ENCODE assay signal across 1 cellular context in the genomic region with DNA sequence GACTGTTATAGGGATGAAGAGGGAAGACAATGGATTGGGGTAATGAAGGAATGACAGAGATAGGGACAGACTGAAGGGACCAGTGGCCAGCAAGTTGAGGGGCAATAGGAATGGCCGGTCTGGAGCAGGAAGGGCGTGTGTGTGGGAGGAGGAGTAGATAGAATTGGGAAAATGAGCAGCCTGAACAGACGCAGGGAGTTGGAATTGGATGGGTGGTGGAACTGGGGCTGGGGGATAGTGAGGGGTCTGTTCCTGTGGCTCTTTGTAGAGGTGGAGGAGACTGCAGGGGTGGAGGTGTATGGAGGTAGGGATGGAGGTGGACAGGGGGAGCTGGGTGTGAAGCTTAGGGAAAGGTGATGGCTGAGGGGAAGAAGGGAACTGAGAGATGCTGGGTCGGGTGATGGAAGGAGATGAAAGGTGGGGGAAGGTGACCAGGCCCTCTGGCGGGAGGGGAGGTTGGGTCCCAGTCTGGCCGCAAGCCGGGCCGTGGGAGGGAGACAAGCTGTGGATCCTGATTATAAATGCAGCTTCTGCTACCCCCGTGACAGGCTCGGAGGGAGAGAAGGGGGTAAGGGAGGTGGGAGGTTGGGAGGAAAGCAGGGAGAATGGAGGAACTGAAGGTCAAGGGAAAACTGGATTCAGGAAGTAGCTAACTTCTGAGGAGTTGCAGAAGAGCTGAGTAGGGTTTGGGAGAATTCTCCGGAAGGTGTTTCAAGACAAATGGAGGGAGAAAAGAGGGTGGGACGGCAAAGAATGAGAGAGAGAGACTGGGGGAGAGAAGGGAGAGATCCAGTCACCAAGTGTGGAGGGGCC.
TF ChIP-seq lines count a peak whose summit lies in the region.

No MANE protein-coding gene starts in this region.

TF ChIP-seq in K562, 482 proteins besides CTCF, POLR2A, EP300 and RAD21 (continued from another document and continues in another):
- TF ChIP-seq POLR3A (IDR thresholded peaks at IDR 0.05; ENCODE audit: borderline replicate concordance, extremely low read depth, insufficient read depth, insufficient read length): no peak
- TF ChIP-seq TBP (optimal IDR thresholded peaks at IDR 0.05; ENCODE audit: low read depth, low read length): peak; percentile 11
- TF ChIP-seq HSF4 (CRISPR knock-in tag; IDR thresholded peaks at IDR 0.05; ENCODE audit: borderline replicate concordance): no peak
- TF ChIP-seq CBFB (CRISPR knock-in tag; IDR thresholded peaks at IDR 0.05): peak; percentile 33; the same call in 1 of the 2 replicates
- TF ChIP-seq, protein P1, sequence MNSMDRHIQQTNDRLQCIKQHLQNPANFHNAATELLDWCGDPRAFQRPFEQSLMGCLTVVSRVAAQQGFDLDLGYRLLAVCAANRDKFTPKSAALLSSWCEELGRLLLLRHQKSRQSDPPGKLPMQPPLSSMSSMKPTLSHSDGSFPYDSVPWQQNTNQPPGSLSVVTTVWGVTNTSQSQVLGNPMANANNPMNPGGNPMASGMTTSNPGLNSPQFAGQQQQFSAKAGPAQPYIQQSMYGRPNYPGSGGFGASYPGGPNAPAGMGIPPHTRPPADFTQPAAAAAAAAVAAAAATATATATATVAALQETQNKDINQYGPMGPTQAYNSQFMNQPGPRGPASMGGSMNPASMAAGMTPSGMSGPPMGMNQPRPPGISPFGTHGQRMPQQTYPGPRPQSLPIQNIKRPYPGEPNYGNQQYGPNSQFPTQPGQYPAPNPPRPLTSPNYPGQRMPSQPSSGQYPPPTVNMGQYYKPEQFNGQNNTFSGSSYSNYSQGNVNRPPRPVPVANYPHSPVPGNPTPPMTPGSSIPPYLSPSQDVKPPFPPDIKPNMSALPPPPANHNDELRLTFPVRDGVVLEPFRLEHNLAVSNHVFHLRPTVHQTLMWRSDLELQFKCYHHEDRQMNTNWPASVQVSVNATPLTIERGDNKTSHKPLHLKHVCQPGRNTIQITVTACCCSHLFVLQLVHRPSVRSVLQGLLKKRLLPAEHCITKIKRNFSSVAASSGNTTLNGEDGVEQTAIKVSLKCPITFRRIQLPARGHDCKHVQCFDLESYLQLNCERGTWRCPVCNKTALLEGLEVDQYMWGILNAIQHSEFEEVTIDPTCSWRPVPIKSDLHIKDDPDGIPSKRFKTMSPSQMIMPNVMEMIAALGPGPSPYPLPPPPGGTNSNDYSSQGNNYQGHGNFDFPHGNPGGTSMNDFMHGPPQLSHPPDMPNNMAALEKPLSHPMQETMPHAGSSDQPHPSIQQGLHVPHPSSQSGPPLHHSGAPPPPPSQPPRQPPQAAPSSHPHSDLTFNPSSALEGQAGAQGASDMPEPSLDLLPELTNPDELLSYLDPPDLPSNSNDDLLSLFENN (IDR thresholded peaks at IDR 0.05; ENCODE audit: low read depth in 2 of 2, low read length in 2 of 2): no peak; a peak in 1 of 4 replicates
- TF ChIP-seq SNRNP70 (optimal IDR thresholded peaks at IDR 0.05; ENCODE audit: low read depth, low read length): no peak
- TF ChIP-seq SAP30 (IDR thresholded peaks at IDR 0.05; ENCODE audit: borderline replicate concordance, insufficient read depth, low read depth, low read length, poor library complexity, severe bottlenecking): peak; percentile 43
- peak in 1 of 2 experiments; percentile 51; a peak in 1 of 4 replicates for TF ChIP-seq RCOR1 (IDR thresholded peaks at IDR 0.05; ENCODE audit: borderline replicate concordance in 1 of 2, low read depth in 2 of 2, low read length in 2 of 2)
- TF ChIP-seq, protein P2, sequence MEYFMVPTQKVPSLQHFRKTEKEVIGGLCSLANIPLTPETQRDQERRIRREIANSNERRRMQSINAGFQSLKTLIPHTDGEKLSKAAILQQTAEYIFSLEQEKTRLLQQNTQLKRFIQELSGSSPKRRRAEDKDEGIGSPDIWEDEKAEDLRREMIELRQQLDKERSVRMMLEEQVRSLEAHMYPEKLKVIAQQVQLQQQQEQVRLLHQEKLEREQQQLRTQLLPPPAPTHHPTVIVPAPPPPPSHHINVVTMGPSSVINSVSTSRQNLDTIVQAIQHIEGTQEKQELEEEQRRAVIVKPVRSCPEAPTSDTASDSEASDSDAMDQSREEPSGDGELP (CRISPR knock-in tag; IDR thresholded peaks at IDR 0.05; ENCODE audit: borderline replicate concordance): no peak
- no peak for TF ChIP-seq ZNF263 (CRISPR knock-in tag; IDR thresholded peaks at IDR 0.05; ENCODE audit: borderline replicate concordance)
- TF ChIP-seq HDAC6 (IDR thresholded peaks at IDR 0.05; ENCODE audit: low read depth, low read length): no peak
- TF ChIP-seq SIRT6 (IDR thresholded peaks at IDR 0.05; ENCODE audit: low read depth, low read length): no peak
- TF ChIP-seq, protein P3, sequence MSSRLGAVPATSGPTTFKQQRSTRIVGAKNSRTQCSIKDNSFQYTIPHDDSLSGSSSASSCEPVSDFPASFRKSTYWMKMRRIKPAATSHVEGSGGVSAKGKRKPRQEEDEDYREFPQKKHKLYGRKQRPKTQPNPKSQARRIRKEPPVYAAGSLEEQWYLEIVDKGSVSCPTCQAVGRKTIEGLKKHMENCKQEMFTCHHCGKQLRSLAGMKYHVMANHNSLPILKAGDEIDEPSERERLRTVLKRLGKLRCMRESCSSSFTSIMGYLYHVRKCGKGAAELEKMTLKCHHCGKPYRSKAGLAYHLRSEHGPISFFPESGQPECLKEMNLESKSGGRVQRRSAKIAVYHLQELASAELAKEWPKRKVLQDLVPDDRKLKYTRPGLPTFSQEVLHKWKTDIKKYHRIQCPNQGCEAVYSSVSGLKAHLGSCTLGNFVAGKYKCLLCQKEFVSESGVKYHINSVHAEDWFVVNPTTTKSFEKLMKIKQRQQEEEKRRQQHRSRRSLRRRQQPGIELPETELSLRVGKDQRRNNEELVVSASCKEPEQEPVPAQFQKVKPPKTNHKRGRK (tag; IDR thresholded peaks at IDR 0.05): peak; percentile 25; the same call in 1 of the 2 replicates
- peak; percentile 90 for TF ChIP-seq CBFA2T3 (IDR thresholded peaks at IDR 0.05)
- peak; percentile 83 for TF ChIP-seq ZEB2 (IDR thresholded peaks at IDR 0.05)
- TF ChIP-seq ZNF408 (CRISPR knock-in tag; IDR thresholded peaks at IDR 0.05; ENCODE audit: low read depth): no peak
- TF ChIP-seq ZFP30 (CRISPR knock-in tag; IDR thresholded peaks at IDR 0.05; ENCODE audit: borderline replicate concordance): no peak
- peak; percentile 96 for TF ChIP-seq HLTF (IDR thresholded peaks at IDR 0.05)
- peak; percentile 58; the same call in 1 of the 2 replicates for TF ChIP-seq ARID2 (IDR thresholded peaks at IDR 0.05)
- no peak for TF ChIP-seq ZSCAN32 (CRISPR knock-in tag; IDR thresholded peaks at IDR 0.05)
- TF ChIP-seq, protein P4, sequence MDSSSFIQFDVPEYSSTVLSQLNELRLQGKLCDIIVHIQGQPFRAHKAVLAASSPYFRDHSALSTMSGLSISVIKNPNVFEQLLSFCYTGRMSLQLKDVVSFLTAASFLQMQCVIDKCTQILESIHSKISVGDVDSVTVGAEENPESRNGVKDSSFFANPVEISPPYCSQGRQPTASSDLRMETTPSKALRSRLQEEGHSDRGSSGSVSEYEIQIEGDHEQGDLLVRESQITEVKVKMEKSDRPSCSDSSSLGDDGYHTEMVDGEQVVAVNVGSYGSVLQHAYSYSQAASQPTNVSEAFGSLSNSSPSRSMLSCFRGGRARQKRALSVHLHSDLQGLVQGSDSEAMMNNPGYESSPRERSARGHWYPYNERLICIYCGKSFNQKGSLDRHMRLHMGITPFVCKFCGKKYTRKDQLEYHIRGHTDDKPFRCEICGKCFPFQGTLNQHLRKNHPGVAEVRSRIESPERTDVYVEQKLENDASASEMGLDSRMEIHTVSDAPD (CRISPR knock-in tag; IDR thresholded peaks at IDR 0.05): no peak
- TF ChIP-seq, protein P5, sequence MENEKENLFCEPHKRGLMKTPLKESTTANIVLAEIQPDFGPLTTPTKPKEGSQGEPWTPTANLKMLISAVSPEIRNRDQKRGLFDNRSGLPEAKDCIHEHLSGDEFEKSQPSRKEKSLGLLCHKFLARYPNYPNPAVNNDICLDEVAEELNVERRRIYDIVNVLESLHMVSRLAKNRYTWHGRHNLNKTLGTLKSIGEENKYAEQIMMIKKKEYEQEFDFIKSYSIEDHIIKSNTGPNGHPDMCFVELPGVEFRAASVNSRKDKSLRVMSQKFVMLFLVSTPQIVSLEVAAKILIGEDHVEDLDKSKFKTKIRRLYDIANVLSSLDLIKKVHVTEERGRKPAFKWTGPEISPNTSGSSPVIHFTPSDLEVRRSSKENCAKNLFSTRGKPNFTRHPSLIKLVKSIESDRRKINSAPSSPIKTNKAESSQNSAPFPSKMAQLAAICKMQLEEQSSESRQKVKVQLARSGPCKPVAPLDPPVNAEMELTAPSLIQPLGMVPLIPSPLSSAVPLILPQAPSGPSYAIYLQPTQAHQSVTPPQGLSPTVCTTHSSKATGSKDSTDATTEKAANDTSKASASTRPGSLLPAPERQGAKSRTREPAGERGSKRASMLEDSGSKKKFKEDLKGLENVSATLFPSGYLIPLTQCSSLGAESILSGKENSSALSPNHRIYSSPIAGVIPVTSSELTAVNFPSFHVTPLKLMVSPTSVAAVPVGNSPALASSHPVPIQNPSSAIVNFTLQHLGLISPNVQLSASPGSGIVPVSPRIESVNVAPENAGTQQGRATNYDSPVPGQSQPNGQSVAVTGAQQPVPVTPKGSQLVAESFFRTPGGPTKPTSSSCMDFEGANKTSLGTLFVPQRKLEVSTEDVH (IDR thresholded peaks at IDR 0.05; ENCODE audit: low read depth, partially characterized antibody): no peak
- no peak for TF ChIP-seq ZNF282 (CRISPR knock-in tag; IDR thresholded peaks at IDR 0.05)
- peak; percentile 7 for TF ChIP-seq CHD4 (IDR thresholded peaks at IDR 0.05; ENCODE audit: insufficient read depth, insufficient replicate concordance, low read depth, low read length, poor library complexity, severe bottlenecking)
- no peak for TF ChIP-seq ZNF12 (CRISPR knock-in tag; IDR thresholded peaks at IDR 0.05)
- TF ChIP-seq MEF2D (tag; conservative IDR thresholded peaks at IDR 0.05; ENCODE audit: low read depth): no peak
- TF ChIP-seq STAT5A (IDR thresholded peaks at IDR 0.05; ENCODE audit: borderline replicate concordance, low read length): peak; percentile 54; the same call in 1 of the 2 replicates
- no peak for TF ChIP-seq ZNF253 (CRISPR knock-in tag; conservative IDR thresholded peaks at IDR 0.05)
- TF ChIP-seq ZFP36 (IDR thresholded peaks at IDR 0.05; ENCODE audit: low read depth, low read length, partially characterized antibody): no peak
- peak; percentile 67 for TF ChIP-seq ESRRA (IDR thresholded peaks at IDR 0.05; ENCODE audit: borderline replicate concordance, low read depth)
- TF ChIP-seq ZNF354B (CRISPR knock-in tag; IDR thresholded peaks at IDR 0.05): no peak
- TF ChIP-seq FOXM1 (IDR thresholded peaks at IDR 0.05; ENCODE audit: low read depth): 0 out of 2 replicates have a peak, but pooled peaks have one; percentile 10
- no peak for TF ChIP-seq FOXM1 (CRISPR knock-in tag; IDR thresholded peaks at IDR 0.05; ENCODE audit: low read depth)
- TF ChIP-seq ZSCAN29 (IDR thresholded peaks at IDR 0.05): 0 out of 2 replicates have a peak, but pooled peaks have one; percentile 45
- peak; percentile 37 for TF ChIP-seq ARHGAP35 (IDR thresholded peaks at IDR 0.05; ENCODE audit: partially characterized antibody)
- peak; percentile 43 for TF ChIP-seq RAD51 (IDR thresholded peaks at IDR 0.05; ENCODE audit: borderline replicate concordance, low read depth)
- no peak for TF ChIP-seq MTF1 (CRISPR knock-in tag; IDR thresholded peaks at IDR 0.05; ENCODE audit: borderline replicate concordance)
- peak; percentile 76 for TF ChIP-seq PHF21A (IDR thresholded peaks at IDR 0.05; ENCODE audit: borderline replicate concordance, low read depth)
- TF ChIP-seq, protein P6, sequence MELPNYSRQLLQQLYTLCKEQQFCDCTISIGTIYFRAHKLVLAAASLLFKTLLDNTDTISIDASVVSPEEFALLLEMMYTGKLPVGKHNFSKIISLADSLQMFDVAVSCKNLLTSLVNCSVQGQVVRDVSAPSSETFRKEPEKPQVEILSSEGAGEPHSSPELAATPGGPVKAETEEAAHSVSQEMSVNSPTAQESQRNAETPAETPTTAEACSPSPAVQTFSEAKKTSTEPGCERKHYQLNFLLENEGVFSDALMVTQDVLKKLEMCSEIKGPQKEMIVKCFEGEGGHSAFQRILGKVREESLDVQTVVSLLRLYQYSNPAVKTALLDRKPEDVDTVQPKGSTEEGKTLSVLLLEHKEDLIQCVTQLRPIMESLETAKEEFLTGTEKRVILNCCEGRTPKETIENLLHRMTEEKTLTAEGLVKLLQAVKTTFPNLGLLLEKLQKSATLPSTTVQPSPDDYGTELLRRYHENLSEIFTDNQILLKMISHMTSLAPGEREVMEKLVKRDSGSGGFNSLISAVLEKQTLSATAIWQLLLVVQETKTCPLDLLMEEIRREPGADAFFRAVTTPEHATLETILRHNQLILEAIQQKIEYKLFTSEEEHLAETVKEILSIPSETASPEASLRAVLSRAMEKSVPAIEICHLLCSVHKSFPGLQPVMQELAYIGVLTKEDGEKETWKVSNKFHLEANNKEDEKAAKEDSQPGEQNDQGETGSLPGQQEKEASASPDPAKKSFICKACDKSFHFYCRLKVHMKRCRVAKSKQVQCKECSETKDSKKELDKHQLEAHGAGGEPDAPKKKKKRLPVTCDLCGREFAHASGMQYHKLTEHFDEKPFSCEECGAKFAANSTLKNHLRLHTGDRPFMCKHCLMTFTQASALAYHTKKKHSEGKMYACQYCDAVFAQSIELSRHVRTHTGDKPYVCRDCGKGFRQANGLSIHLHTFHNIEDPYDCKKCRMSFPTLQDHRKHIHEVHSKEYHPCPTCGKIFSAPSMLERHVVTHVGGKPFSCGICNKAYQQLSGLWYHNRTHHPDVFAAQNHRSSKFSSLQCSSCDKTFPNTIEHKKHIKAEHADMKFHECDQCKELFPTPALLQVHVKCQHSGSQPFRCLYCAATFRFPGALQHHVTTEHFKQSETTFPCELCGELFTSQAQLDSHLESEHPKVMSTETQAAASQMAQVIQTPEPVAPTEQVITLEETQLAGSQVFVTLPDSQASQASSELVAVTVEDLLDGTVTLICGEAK (IDR thresholded peaks at IDR 0.05): peak; percentile 70
- TF ChIP-seq, protein P6 (CRISPR knock-in tag; IDR thresholded peaks at IDR 0.05): no peak
